ENCODE assay signal across 1 cellular context in the genomic region with DNA sequence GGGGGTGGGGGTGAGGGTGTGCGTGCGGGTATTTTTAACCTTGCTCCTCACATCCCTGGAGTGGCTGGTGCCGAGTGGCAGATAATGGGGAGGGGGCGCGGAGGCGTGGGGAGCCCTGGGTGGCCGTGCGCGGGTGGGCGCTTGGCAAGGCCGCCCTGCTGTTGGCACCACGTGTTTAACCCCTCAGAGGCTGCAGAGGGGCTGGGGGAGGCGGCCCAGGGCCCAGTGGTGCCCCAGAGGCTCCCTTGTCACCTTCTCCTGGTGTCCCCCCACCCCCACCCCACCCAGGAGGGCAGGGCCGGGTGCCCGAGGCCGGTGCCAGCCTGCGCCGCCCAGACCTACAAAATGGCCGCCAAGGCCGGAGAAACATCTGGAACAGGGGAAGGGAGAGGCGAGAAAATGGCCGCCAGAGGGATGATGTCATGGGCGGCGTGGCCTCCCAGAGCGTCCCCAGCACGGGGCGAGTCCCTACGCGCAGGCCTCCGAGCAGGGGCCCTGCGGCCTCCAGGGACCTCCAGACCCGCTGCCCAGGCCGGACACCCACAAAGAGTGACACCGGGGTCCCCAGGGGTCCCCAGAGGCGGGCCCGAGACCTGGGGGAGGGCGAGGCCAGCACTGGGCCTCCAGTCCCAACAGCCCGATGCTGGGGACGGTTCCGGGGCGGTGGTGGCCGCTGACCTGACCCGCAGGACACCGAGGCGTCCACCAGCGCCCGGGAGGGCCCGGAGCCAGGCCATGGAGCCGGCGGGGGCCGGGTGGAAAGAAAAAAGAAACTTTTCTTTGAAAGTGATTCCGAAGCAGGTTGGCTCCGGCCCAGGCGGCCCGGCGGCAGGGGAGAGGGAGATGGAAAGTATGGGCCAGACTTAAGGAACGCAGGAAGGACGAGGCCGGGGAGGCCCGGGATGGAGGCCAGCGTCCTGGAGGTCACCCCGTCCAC.
TF ChIP-seq lines count a peak whose summit lies in the region.

No MANE protein-coding gene starts in this region.

TF ChIP-seq in HepG2, 621 proteins besides CTCF, POLR2A, EP300 and RAD21 (continued from another document):
- TF ChIP-seq, protein P1, sequence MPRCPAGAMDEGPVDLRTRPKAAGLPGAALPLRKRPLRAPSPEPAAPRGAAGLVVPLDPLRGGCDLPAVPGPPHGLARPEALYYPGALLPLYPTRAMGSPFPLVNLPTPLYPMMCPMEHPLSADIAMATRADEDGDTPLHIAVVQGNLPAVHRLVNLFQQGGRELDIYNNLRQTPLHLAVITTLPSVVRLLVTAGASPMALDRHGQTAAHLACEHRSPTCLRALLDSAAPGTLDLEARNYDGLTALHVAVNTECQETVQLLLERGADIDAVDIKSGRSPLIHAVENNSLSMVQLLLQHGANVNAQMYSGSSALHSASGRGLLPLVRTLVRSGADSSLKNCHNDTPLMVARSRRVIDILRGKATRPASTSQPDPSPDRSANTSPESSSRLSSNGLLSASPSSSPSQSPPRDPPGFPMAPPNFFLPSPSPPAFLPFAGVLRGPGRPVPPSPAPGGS (CRISPR knock-in tag; IDR thresholded peaks at IDR 0.05): no peak
- TF ChIP-seq, protein P2, sequence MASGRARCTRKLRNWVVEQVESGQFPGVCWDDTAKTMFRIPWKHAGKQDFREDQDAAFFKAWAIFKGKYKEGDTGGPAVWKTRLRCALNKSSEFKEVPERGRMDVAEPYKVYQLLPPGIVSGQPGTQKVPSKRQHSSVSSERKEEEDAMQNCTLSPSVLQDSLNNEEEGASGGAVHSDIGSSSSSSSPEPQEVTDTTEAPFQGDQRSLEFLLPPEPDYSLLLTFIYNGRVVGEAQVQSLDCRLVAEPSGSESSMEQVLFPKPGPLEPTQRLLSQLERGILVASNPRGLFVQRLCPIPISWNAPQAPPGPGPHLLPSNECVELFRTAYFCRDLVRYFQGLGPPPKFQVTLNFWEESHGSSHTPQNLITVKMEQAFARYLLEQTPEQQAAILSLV (CRISPR knock-in tag; IDR thresholded peaks at IDR 0.05; ENCODE audit: borderline replicate concordance): no peak
- no peak for TF ChIP-seq ZNF337 (CRISPR knock-in tag; IDR thresholded peaks at IDR 0.05; ENCODE audit: borderline replicate concordance, low read depth)
- no peak for TF ChIP-seq ZNF430 (CRISPR knock-in tag; IDR thresholded peaks at IDR 0.05)
- TF ChIP-seq ZSCAN29 (CRISPR knock-in tag; conservative IDR thresholded peaks at IDR 0.05): no peak
- TF ChIP-seq, protein P3, sequence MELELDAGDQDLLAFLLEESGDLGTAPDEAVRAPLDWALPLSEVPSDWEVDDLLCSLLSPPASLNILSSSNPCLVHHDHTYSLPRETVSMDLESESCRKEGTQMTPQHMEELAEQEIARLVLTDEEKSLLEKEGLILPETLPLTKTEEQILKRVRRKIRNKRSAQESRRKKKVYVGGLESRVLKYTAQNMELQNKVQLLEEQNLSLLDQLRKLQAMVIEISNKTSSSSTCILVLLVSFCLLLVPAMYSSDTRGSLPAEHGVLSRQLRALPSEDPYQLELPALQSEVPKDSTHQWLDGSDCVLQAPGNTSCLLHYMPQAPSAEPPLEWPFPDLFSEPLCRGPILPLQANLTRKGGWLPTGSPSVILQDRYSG (CRISPR knock-in tag; IDR thresholded peaks at IDR 0.05): no peak
- TF ChIP-seq ZNF44 (CRISPR knock-in tag; IDR thresholded peaks at IDR 0.05): no peak
- TF ChIP-seq HDAC2 (CRISPR knock-in tag; IDR thresholded peaks at IDR 0.05): no peak
- TF ChIP-seq, protein P4, sequence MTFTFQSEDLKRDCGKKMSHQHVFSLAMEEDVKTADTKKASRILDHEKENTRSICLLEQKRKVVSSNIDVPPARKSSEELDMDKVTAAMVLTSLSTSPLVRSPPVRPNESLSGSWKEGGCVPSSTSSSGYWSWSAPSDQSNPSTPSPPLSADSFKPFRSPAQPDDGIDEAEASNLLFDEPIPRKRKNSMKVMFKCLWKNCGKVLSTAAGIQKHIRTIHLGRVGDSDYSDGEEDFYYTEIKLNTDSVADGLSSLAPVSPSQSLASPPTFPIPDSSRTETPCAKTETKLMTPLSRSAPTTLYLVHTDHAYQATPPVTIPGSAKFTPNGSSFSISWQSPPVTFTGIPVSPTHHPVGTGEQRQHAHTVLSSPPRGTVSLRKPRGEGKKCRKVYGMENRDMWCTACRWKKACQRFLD (CRISPR knock-in tag; IDR thresholded peaks at IDR 0.05; ENCODE audit: borderline replicate concordance): no peak
- no peak for TF ChIP-seq ZIK1 (CRISPR knock-in tag; IDR thresholded peaks at IDR 0.05; ENCODE audit: borderline replicate concordance, low read depth)
- TF ChIP-seq ZNF781 (CRISPR knock-in tag; IDR thresholded peaks at IDR 0.05; ENCODE audit: borderline replicate concordance, not compliant biosample characterization): no peak
- no peak for TF ChIP-seq MTF1 (CRISPR knock-in tag; IDR thresholded peaks at IDR 0.05)
- no peak for TF ChIP-seq KDM5A (IDR thresholded peaks at IDR 0.05; ENCODE audit: borderline replicate concordance, low read length)
- no peak for TF ChIP-seq ZFP37 (CRISPR knock-in tag; IDR thresholded peaks at IDR 0.05; ENCODE audit: borderline replicate concordance)
- no peak for TF ChIP-seq ZNF589 (CRISPR knock-in tag; conservative IDR thresholded peaks at IDR 0.05)
- no peak for TF ChIP-seq PHF8 (CRISPR knock-in tag; IDR thresholded peaks at IDR 0.05)
- TF ChIP-seq, protein P5, sequence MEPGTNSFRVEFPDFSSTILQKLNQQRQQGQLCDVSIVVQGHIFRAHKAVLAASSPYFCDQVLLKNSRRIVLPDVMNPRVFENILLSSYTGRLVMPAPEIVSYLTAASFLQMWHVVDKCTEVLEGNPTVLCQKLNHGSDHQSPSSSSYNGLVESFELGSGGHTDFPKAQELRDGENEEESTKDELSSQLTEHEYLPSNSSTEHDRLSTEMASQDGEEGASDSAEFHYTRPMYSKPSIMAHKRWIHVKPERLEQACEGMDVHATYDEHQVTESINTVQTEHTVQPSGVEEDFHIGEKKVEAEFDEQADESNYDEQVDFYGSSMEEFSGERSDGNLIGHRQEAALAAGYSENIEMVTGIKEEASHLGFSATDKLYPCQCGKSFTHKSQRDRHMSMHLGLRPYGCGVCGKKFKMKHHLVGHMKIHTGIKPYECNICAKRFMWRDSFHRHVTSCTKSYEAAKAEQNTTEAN (CRISPR knock-in tag; conservative IDR thresholded peaks at IDR 0.05): no peak
- TF ChIP-seq AGO2 (optimal IDR thresholded peaks at IDR 0.05; ENCODE audit: low read depth, low read length): peak; percentile 23
- no peak for TF ChIP-seq SIN3A (IDR thresholded peaks at IDR 0.05; ENCODE audit: borderline replicate concordance, low read depth, low read length)
- TF ChIP-seq PTBP1 (IDR thresholded peaks at IDR 0.05; ENCODE audit: low read depth, low read length, poor library complexity, severe bottlenecking): no peak
- TF ChIP-seq TBX2 (CRISPR knock-in tag; IDR thresholded peaks at IDR 0.05; ENCODE audit: borderline replicate concordance): 0 out of 2 replicates have a peak, but pooled peaks have one; percentile 1
- TF ChIP-seq ZNF83 (CRISPR knock-in tag; IDR thresholded peaks at IDR 0.05; ENCODE audit: borderline replicate concordance): no peak
- TF ChIP-seq ZNF644 (CRISPR knock-in tag; IDR thresholded peaks at IDR 0.05; ENCODE audit: low read depth): no peak
- TF ChIP-seq, protein P6, sequence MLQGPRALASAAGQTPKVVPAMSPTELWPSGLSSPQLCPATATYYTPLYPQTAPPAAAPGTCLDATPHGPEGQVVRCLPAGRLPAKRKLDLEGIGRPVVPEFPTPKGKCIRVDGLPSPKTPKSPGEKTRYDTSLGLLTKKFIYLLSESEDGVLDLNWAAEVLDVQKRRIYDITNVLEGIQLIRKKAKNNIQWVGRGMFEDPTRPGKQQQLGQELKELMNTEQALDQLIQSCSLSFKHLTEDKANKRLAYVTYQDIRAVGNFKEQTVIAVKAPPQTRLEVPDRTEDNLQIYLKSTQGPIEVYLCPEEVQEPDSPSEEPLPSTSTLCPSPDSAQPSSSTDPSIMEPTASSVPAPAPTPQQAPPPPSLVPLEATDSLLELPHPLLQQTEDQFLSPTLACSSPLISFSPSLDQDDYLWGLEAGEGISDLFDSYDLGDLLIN (CRISPR knock-in tag; IDR thresholded peaks at IDR 0.05; ENCODE audit: borderline replicate concordance): no peak
- TF ChIP-seq TBL1XR1 (IDR thresholded peaks at IDR 0.05; ENCODE audit: borderline replicate concordance, low read length, partially characterized antibody): no peak
- no peak for TF ChIP-seq ISL2 (CRISPR knock-in tag; IDR thresholded peaks at IDR 0.05)
- TF ChIP-seq, protein P7, sequence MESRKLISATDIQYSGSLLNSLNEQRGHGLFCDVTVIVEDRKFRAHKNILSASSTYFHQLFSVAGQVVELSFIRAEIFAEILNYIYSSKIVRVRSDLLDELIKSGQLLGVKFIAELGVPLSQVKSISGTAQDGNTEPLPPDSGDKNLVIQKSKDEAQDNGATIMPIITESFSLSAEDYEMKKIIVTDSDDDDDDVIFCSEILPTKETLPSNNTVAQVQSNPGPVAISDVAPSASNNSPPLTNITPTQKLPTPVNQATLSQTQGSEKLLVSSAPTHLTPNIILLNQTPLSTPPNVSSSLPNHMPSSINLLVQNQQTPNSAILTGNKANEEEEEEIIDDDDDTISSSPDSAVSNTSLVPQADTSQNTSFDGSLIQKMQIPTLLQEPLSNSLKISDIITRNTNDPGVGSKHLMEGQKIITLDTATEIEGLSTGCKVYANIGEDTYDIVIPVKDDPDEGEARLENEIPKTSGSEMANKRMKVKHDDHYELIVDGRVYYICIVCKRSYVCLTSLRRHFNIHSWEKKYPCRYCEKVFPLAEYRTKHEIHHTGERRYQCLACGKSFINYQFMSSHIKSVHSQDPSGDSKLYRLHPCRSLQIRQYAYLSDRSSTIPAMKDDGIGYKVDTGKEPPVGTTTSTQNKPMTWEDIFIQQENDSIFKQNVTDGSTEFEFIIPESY (CRISPR knock-in tag; IDR thresholded peaks at IDR 0.05): peak; percentile 74
- TF ChIP-seq NAIF1 (CRISPR knock-in tag; IDR thresholded peaks at IDR 0.05; ENCODE audit: borderline replicate concordance): no peak
- no peak for TF ChIP-seq MEF2D (CRISPR knock-in tag; IDR thresholded peaks at IDR 0.05)
- no peak for TF ChIP-seq YEATS2 (CRISPR knock-in tag; IDR thresholded peaks at IDR 0.05; ENCODE audit: borderline replicate concordance)
- TF ChIP-seq, protein P8, sequence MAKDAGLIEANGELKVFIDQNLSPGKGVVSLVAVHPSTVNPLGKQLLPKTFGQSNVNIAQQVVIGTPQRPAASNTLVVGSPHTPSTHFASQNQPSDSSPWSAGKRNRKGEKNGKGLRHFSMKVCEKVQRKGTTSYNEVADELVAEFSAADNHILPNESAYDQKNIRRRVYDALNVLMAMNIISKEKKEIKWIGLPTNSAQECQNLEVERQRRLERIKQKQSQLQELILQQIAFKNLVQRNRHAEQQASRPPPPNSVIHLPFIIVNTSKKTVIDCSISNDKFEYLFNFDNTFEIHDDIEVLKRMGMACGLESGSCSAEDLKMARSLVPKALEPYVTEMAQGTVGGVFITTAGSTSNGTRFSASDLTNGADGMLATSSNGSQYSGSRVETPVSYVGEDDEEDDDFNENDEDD (CRISPR knock-in tag; IDR thresholded peaks at IDR 0.05; ENCODE audit: borderline replicate concordance): no peak
- no peak for TF ChIP-seq MXI1 (IDR thresholded peaks at IDR 0.05; ENCODE audit: borderline replicate concordance, low read depth, low read length)
- no peak for TF ChIP-seq STAG1 (CRISPR knock-in tag; IDR thresholded peaks at IDR 0.05)
- TF ChIP-seq, protein P9, sequence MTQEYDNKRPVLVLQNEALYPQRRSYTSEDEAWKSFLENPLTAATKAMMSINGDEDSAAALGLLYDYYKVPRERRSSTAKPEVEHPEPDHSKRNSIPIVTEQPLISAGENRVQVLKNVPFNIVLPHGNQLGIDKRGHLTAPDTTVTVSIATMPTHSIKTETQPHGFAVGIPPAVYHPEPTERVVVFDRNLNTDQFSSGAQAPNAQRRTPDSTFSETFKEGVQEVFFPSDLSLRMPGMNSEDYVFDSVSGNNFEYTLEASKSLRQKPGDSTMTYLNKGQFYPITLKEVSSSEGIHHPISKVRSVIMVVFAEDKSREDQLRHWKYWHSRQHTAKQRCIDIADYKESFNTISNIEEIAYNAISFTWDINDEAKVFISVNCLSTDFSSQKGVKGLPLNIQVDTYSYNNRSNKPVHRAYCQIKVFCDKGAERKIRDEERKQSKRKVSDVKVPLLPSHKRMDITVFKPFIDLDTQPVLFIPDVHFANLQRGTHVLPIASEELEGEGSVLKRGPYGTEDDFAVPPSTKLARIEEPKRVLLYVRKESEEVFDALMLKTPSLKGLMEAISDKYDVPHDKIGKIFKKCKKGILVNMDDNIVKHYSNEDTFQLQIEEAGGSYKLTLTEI (CRISPR knock-in tag; conservative IDR thresholded peaks at IDR 0.05): no peak
- TF ChIP-seq ATF7 (IDR thresholded peaks at IDR 0.05): 0 out of 2 replicates have a peak, but pooled peaks have one; percentile 17
- no peak for TF ChIP-seq ATF7 (CRISPR knock-in tag; IDR thresholded peaks at IDR 0.05)
- peak; percentile 34 for TF ChIP-seq YY1 (IDR thresholded peaks at IDR 0.05; ENCODE audit: insufficient read depth, insufficient replicate concordance, low read depth, low read length)
- no peak for TF ChIP-seq ZNF564 (CRISPR knock-in tag; IDR thresholded peaks at IDR 0.05)
